Comparison of ENCODE assay signal across 11 cellular contexts in the genomic region with DNA sequence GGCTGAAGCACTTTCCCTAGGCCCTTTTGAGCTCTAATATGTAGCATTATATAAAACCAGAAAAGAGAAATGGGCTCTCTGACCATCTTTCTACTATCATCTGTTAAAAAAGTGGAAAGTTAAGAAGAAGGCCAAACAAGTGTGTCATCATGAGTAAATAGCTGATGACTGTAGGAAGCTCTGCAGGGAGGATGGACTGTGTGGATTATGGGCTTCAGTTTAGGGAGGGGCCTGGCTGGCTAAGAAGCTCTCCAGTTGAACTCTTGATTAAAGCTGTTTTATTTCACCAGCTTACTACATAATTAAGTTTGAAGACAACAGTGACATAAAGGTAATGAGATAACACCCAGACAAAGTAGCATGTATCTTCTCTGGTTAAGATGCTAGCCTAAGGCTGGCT. TPM values are rescaled to one million over a fixed set of nuclear protein-coding genes. Genes with fewer than 3 reads are reported as not detected.
DNase-seq lines count a peak whose midpoint lies in the region; ATAC-seq, FAIRE-seq and TF ChIP-seq lines count a peak whose summit lies in the region.
"Had no signal": no experiment of that assay in that cellular context is flagged by ENCODE, and none has a peak within 500 bp of the region (broad histone marks: within the 10 kb centered on the region; RNA-seq: fewer than 3 reads in every experiment).

No MANE protein-coding gene starts in this region.

- peaks cover 57% of the 10 kb centered on the region for H3K36me3 Mint-ChIP-seq in osteocyte (ENCODE audit: unreplicated experiment)
- H3K36me3 Mint-ChIP-seq in natural killer cell treated with Interleukin-12 subunit alpha and Interleukin-12 subunit beta and Interleukin-15 and Interleukin-18, amount 100 ng/mL, for 72 hours, result peaks cover 30% of the 10 kb centered on the region

- no peak for TF ChIP-seq CTCF in epithelial cell of esophagus (IDR thresholded peaks at IDR 0.05; ENCODE audit: insufficient read depth, low read depth, low read length, missing control alignments)
- TF ChIP-seq CTCF in osteocyte (IDR thresholded peaks at IDR 0.05), result no peak

- ATAC-seq in natural killer cell treated with Interleukin-12 subunit alpha and Interleukin-12 subunit beta and Interleukin-15 and Interleukin-18, amount 100 ng/mL, for 72 hours, result no peak
- no peak for ATAC-seq in HG02870 (IDR thresholded peaks at IDR 0.05; ENCODE audit: unreplicated experiment)

- no peak overlapping the region for H3K4me3 Mint-ChIP-seq in osteocyte (ENCODE audit: unreplicated experiment)
- H3K4me3 Mint-ChIP-seq in natural killer cell treated with Interleukin-12 subunit alpha and Interleukin-12 subunit beta and Interleukin-15 and Interleukin-18, amount 100 ng/mL, for 72 hours, result no peak overlapping the region
- H3K4me3 Mint-ChIP-seq: dendritic cell treated with granulocyte-macrophage colony-stimulating factor and Interleukin-4, amounts not matched to agents 40 ng/mL and 50 ng/mL, for 4 days had no signal

- peaks cover 42% of the 10 kb centered on the region for H3K4me1 Mint-ChIP-seq in osteocyte (ENCODE audit: unreplicated experiment)
- peaks cover 12 to 18% of the 10 kb centered on the region in 2 donors for H3K4me1 Mint-ChIP-seq in natural killer cell treated with Interleukin-12 subunit alpha and Interleukin-12 subunit beta and Interleukin-15 and Interleukin-18, amount 100 ng/mL, for 72 hours (ENCODE audit: low read depth in 2 of 2)

- no peaks in the 10 kb centered on the region for H3K27me3 Mint-ChIP-seq in osteocyte (ENCODE audit: unreplicated experiment)
- no peaks in the 10 kb centered on the region for H3K27me3 Mint-ChIP-seq in natural killer cell treated with Interleukin-12 subunit alpha and Interleukin-12 subunit beta and Interleukin-15 and Interleukin-18, amount 100 ng/mL, for 72 hours
- H3K27me3 Mint-ChIP-seq: dendritic cell treated with granulocyte-macrophage colony-stimulating factor and Interleukin-4, amounts not matched to agents 40 ng/mL and 50 ng/mL, for 4 days had no signal

- peak; percentile 83 for DNase-seq in ELR (ENCODE audit: low read depth)
- peak; percentile 22 for DNase-seq in RCC 7860 (ENCODE audit: low spot score)
- DNase-seq in epithelial cell of esophagus (ENCODE audit: low read depth), result peak; percentile 64
- no peak for DNase-seq in osteocyte (ENCODE audit: extremely low spot score, unreplicated experiment)
- DNase-seq in natural killer cell treated with Interleukin-12 subunit alpha and Interleukin-12 subunit beta and Interleukin-15 and Interleukin-18, amount 100 ng/mL, for 72 hours (ENCODE audit: low spot score), result no peak
- no peak for DNase-seq in Ammon's horn (ENCODE audit: low spot score)
- DNase-seq: NCI-H1092 had no signal

- H3K9me3 Mint-ChIP-seq in osteocyte (ENCODE audit: unreplicated experiment), result no peaks in the 10 kb centered on the region
- no peaks in the 10 kb centered on the region for H3K9me3 Mint-ChIP-seq in natural killer cell treated with Interleukin-12 subunit alpha and Interleukin-12 subunit beta and Interleukin-15 and Interleukin-18, amount 100 ng/mL, for 72 hours
- H3K9me3 Mint-ChIP-seq: dendritic cell treated with granulocyte-macrophage colony-stimulating factor and Interleukin-4, amounts not matched to agents 40 ng/mL and 50 ng/mL, for 4 days had no signal

- no peak for FAIRE-seq in RCC 7860 (lab: Jason Lieb, UNC)
- FAIRE-seq: islet of Langerhans had no signal

- H3K27ac Mint-ChIP-seq in osteocyte (ENCODE audit: unreplicated experiment), result peak overlapping the region; percentile 77
- peak overlapping the region in 1 of 2 donors; percentile 8 for H3K27ac Mint-ChIP-seq in natural killer cell treated with Interleukin-12 subunit alpha and Interleukin-12 subunit beta and Interleukin-15 and Interleukin-18, amount 100 ng/mL, for 72 hours
- H3K27ac Mint-ChIP-seq: dendritic cell treated with granulocyte-macrophage colony-stimulating factor and Interleukin-4, amounts not matched to agents 40 ng/mL and 50 ng/mL, for 4 days had no signal

- H3K4me3 ChIP-seq in epithelial cell of esophagus (ENCODE audit: low read length), result no peak overlapping the region
- H3K4me3 ChIP-seq: right atrium auricular region had no signal

RNA-seq across cellular contexts. Expression of a gene that starts 30.6 kb away (rescaled TPM):
- total RNA-seq in osteocyte, result 33.6 and 33.9 TPM in 2 replicates
- 10 to 100 TPM; 51.1 to 51.3 TPM for total RNA-seq in natural killer cell treated with Interleukin-12 subunit alpha and Interleukin-12 subunit beta and Interleukin-15 and Interleukin-18, amount 100 ng/mL, for 72 hours

RNA-seq across cellular contexts. Expression of a gene that starts 41.5 kb away (rescaled TPM):
- 14.8 and 17.2 TPM in 2 replicates for total RNA-seq in osteocyte
- total RNA-seq in natural killer cell treated with Interleukin-12 subunit alpha and Interleukin-12 subunit beta and Interleukin-15 and Interleukin-18, amount 100 ng/mL, for 72 hours, result 1 to 10 TPM; 2.9 to 6.6 TPM

RNA-seq across cellular contexts. Expression of a gene that starts 50.0 kb away (rescaled TPM):
- 81.8 and 83.2 TPM in 2 replicates for total RNA-seq in osteocyte
- 10 to 100 TPM; 39.3 to 49.6 TPM for total RNA-seq in natural killer cell treated with Interleukin-12 subunit alpha and Interleukin-12 subunit beta and Interleukin-15 and Interleukin-18, amount 100 ng/mL, for 72 hours

Comparison
In these comparisons a context has a peak if more than half of its experiments do, and no peak if none do; other contexts are left out.
1. DNase-seq: peak in ELR (single experiment), RCC 7860 (single experiment) and epithelial cell of esophagus (single experiment); none in osteocyte (single experiment), natural killer cell treated with Interleukin-12 subunit alpha and Interleukin-12 subunit beta and Interleukin-15 and Interleukin-18, amount 100 ng/mL, for 72 hours (single experiment) and Ammon's horn (single experiment).